In genomic region chr1:180837025-180837424, GRCh38 we compare ENCODE assay signal across 1 cellular context.
A peak's percentile ranks its signal among the peaks of the same experiment; 100 is the strongest.
TF ChIP-seq lines count a peak whose summit lies in the region.

No MANE protein-coding gene starts in this region.

TF ChIP-seq in K562, 482 proteins besides CTCF, POLR2A, EP300 and RAD21 (continued from another document):
- TF ChIP-seq, protein P1, sequence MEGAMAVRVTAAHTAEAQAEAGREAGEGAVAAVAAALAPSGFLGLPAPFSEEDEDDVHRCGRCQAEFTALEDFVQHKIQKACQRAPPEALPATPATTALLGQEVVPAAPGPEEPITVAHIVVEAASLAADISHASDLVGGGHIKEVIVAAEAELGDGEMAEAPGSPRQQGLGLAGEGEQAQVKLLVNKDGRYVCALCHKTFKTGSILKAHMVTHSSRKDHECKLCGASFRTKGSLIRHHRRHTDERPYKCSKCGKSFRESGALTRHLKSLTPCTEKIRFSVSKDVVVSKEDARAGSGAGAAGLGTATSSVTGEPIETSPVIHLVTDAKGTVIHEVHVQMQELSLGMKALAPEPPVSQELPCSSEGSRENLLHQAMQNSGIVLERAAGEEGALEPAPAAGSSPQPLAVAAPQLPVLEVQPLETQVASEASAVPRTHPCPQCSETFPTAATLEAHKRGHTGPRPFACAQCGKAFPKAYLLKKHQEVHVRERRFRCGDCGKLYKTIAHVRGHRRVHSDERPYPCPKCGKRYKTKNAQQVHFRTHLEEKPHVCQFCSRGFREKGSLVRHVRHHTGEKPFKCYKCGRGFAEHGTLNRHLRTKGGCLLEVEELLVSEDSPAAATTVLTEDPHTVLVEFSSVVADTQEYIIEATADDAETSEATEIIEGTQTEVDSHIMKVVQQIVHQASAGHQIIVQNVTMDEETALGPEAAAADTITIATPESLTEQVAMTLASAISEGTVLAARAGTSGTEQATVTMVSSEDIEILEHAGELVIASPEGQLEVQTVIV (CRISPR knock-in tag; IDR thresholded peaks at IDR 0.05; ENCODE audit: borderline replicate concordance), result no peak
- peak; percentile 54; the same call in 1 of the 2 replicates for TF ChIP-seq PKNOX1 (IDR thresholded peaks at IDR 0.05)
- no peak for TF ChIP-seq SIX5 (IDR thresholded peaks at IDR 0.05; ENCODE audit: borderline replicate concordance in 1 of 2, insufficient read depth in 1 of 2, low read depth in 1 of 2, low read length in 2 of 2)
- no peak for TF ChIP-seq HNRNPUL1 (IDR thresholded peaks at IDR 0.05; ENCODE audit: low read length)
- no peak for TF ChIP-seq HMG20A (CRISPR knock-in tag; conservative IDR thresholded peaks at IDR 0.05)
TF ChIP-seq in K562: peak in this region for 3.
